In genomic region chr9:66153021-66153725, GRCh38 we compare ENCODE assay signal across 8 cellular contexts.
A peak's percentile ranks its signal among the peaks of the same experiment; 100 is the strongest.
DNase-seq lines count a peak whose midpoint lies in the region; ATAC-seq, FAIRE-seq and TF ChIP-seq lines count a peak whose summit lies in the region.
"Not testable (repeated sequence)": the region's sequence is repeated elsewhere in the genome, so short reads cannot be mapped to it uniquely, and the experiment has no call there.

No MANE protein-coding gene starts in this region.

- H3K9me3 Mint-ChIP-seq in activated naive CD4-positive, alpha-beta T cell treated with anti-CD3 and anti-CD28 coated beads, Interleukin-2, amount 10 ng/mL, durations not matched to agents 7 days and 5 days; naive thymus-derived CD4-positive, alpha-beta T cell: not testable (repeated sequence)

- H3K4me1 ChIP-seq in naive thymus-derived CD4-positive, alpha-beta T cell (ENCODE audit: control insufficient read depth in 2 of 2, insufficient read depth in 2 of 2, low read length in 2 of 2): not testable (repeated sequence)

- ATAC-seq in GM21360 (IDR thresholded peaks at IDR 0.05; ENCODE audit: unreplicated experiment) (peak; percentile 93), HG03103 (IDR thresholded peaks at IDR 0.05; ENCODE audit: low read depth, unreplicated experiment) (peak; percentile 96)
- peak; percentile 83 for ATAC-seq in naive thymus-derived CD4-positive, alpha-beta T cell

- H3K4me1 Mint-ChIP-seq in activated naive CD4-positive, alpha-beta T cell treated with anti-CD3 and anti-CD28 coated beads, Interleukin-2, amount 10 ng/mL, durations not matched to agents 7 days and 5 days; naive thymus-derived CD4-positive, alpha-beta T cell: not testable (repeated sequence)

- not testable (repeated sequence) for H3K27ac ChIP-seq in naive thymus-derived CD4-positive, alpha-beta T cell (ENCODE audit: low read depth, low read length)

- H3K27me3 ChIP-seq in naive thymus-derived CD4-positive, alpha-beta T cell (ENCODE audit: control insufficient read depth in 2 of 2, insufficient read depth in 2 of 2, low read length in 2 of 2): not testable (repeated sequence)

- H3K27ac Mint-ChIP-seq in activated naive CD4-positive, alpha-beta T cell treated with anti-CD3 and anti-CD28 coated beads, Interleukin-2, amount 10 ng/mL, durations not matched to agents 7 days and 5 days; naive thymus-derived CD4-positive, alpha-beta T cell: not testable (repeated sequence)

- POLR2A ChIA-PET in naive thymus-derived CD4-positive, alpha-beta T cell (lab: Charles Lee): not testable (repeated sequence)

- H3K4me3 Mint-ChIP-seq in activated naive CD4-positive, alpha-beta T cell treated with anti-CD3 and anti-CD28 coated beads, Interleukin-2, amount 10 ng/mL, durations not matched to agents 7 days and 5 days; naive thymus-derived CD4-positive, alpha-beta T cell: not testable (repeated sequence)

- CTCF ChIA-PET in activated naive CD4-positive, alpha-beta T cell treated with anti-CD3 and anti-CD28 coated beads, Interleukin-2, amount 10 ng/mL, durations not matched to agents 7 days and 5 days (lab: Charles Lee); naive thymus-derived CD4-positive, alpha-beta T cell (lab: Charles Lee): not testable (repeated sequence)

- H3K36me3 ChIP-seq in naive thymus-derived CD4-positive, alpha-beta T cell (ENCODE audit: control insufficient read depth in 2 of 3, insufficient read depth in 3 of 3, low read length in 3 of 3): not testable (repeated sequence)

- not testable (repeated sequence) for H3K36me3 Mint-ChIP-seq in activated naive CD4-positive, alpha-beta T cell treated with anti-CD3 and anti-CD28 coated beads, Interleukin-2, amount 10 ng/mL, durations not matched to agents 7 days and 5 days; naive thymus-derived CD4-positive, alpha-beta T cell

- H3K27me3 Mint-ChIP-seq in activated naive CD4-positive, alpha-beta T cell treated with anti-CD3 and anti-CD28 coated beads, Interleukin-2, amount 10 ng/mL, durations not matched to agents 7 days and 5 days; naive thymus-derived CD4-positive, alpha-beta T cell: not testable (repeated sequence)

- TF ChIP-seq CTCF in D721Med (IDR thresholded peaks at IDR 0.05; ENCODE audit: insufficient read depth, missing control alignments): peak; percentile 16
- TF ChIP-seq CTCF in fibroblast of pulmonary artery (IDR thresholded peaks at IDR 0.05; ENCODE audit: low read length, missing control alignments): not testable (repeated sequence)

- H3K9me3 ChIP-seq in naive thymus-derived CD4-positive, alpha-beta T cell (ENCODE audit: control insufficient read depth in 2 of 3, low read length in 3 of 3): not testable (repeated sequence)

- not testable (repeated sequence) for FAIRE-seq in D721Med (lab: Jason Lieb, UNC)

- peak overlapping the region; percentile 21 for H3K4me3 ChIP-seq in fibroblast of pulmonary artery (replicated peaks; ENCODE audit: low read depth, low read length)
- not testable (repeated sequence) for H3K4me3 ChIP-seq in naive thymus-derived CD4-positive, alpha-beta T cell (ENCODE audit: low read length)

- not testable (repeated sequence) for DNase-seq in D721Med (ENCODE audit: insufficient read length, low spot score)
- DNase-seq in RPMI8226: peak; percentile 16
- peak; percentile 57 for DNase-seq in activated naive CD4-positive, alpha-beta T cell treated with anti-CD3 and anti-CD28 coated beads, Interleukin-2, amount 10 ng/mL, durations not matched to agents 7 days and 5 days
- DNase-seq in fibroblast of pulmonary artery (ENCODE audit: low read depth): peak; percentile 56
- peak in 6 of 9 donors; percentile 6 to 67 (median 16) for DNase-seq in naive thymus-derived CD4-positive, alpha-beta T cell
- peak; percentile 17 to 32 for DNase-seq in stimulated activated CD8-positive, alpha-beta memory T cell treated with anti-CD3 and anti-CD28 coated beads, Interleukin-2, amount 100 ng/mL, for 48 hours (ENCODE audit: low read depth in 2 of 2)

- intact Hi-C loops in naive thymus-derived CD4-positive, alpha-beta T cell (cut with micrococcal nuclease): not testable (repeated sequence)
